ENCODE assay signal across 21 cellular contexts in the genomic region with DNA sequence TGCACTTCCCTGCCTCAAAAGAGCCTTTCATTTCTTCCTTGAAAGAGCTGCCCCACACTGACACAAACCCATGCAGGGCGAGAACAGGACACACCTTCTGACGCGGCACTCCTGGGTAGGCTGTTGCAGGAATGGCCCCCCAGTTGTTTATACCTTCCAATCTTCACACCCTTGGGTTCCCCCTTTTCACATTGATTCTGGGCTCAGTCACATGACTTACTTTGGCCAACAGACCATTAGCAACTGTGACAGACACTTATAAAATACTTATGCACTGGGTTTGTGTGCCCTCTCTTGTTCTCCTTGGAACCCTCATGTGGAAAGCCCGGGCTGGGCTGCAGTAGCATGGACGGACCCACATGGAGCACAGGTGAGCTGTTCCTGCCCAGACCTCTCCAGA.
DNase-seq lines count a peak whose midpoint lies in the region; TF ChIP-seq lines count a peak whose summit lies in the region.
"Had no signal": no experiment of that assay in that cellular context is flagged by ENCODE, and none has a peak within 500 bp of the region (broad histone marks: within the 10 kb centered on the region; RNA-seq: fewer than 3 reads in every experiment).

No MANE protein-coding gene starts in this region.

- H2AK5ac ChIP-seq in mesenchymal stem cell (ENCODE audit: low read length, severe bottlenecking), result no peak overlapping the region

- no peaks in the 10 kb centered on the region for H3K36me3 ChIP-seq in mesenchymal stem cell (ENCODE audit: control insufficient read depth in 1 of 2, insufficient read depth in 2 of 2, low read depth in 1 of 2, low read length in 2 of 2)
- no peaks in the 10 kb centered on the region for H3K36me3 ChIP-seq in endodermal cell (ENCODE audit: control insufficient read depth, insufficient read depth, low read length)
- H3K36me3 ChIP-seq: BE2C, brain microvascular endothelial cell, gastroesophageal sphincter, pancreas, right lobe of liver had no signal

- H3K27ac Mint-ChIP-seq in activated CD4-positive, alpha-beta memory T cell treated with anti-CD3 and anti-CD28 coated beads, Interleukin-2, amount 10 ng/mL, durations not matched to agents 7 days and 5 days, result peak overlapping the region; percentile 94
- no peak overlapping the region for H3K27ac Mint-ChIP-seq in activated CD4-positive, alpha-beta memory T cell treated with anti-CD3 and anti-CD28 coated beads for 36 hours
- peak overlapping the region; percentile 75 for H3K27ac Mint-ChIP-seq in activated T-helper 1 cell treated with anti-CD3 and anti-CD28 coated beads, Interleukin-12 subunit alpha, Interleukin-12 subunit beta, Interleukin-2, Interleukin-4 antibody, amounts not matched to agents 30 ng/mL and 10 ng/mL and 1 ng/mL, durations not matched to agents 14 hours and 24 hours and 36 hours
- no peak overlapping the region for H3K27ac Mint-ChIP-seq in endodermal cell

- H3K4me3 Mint-ChIP-seq in activated CD4-positive, alpha-beta memory T cell treated with anti-CD3 and anti-CD28 coated beads, Interleukin-2, amount 10 ng/mL, durations not matched to agents 7 days and 5 days, result no peak overlapping the region
- H3K4me3 Mint-ChIP-seq in activated CD4-positive, alpha-beta memory T cell treated with anti-CD3 and anti-CD28 coated beads for 36 hours, result no peak overlapping the region
- peak overlapping the region; percentile 13 for H3K4me3 Mint-ChIP-seq in activated T-helper 1 cell treated with anti-CD3 and anti-CD28 coated beads, Interleukin-12 subunit alpha, Interleukin-12 subunit beta, Interleukin-2, Interleukin-4 antibody, amounts not matched to agents 30 ng/mL and 10 ng/mL and 1 ng/mL, durations not matched to agents 14 hours and 24 hours and 36 hours
- H3K4me3 Mint-ChIP-seq in endodermal cell, result no peak overlapping the region
- H3K4me3 Mint-ChIP-seq: H9, nephron progenitor cell had no signal

- no peak overlapping the region for H3K14ac ChIP-seq in mesenchymal stem cell (ENCODE audit: low read length in 2 of 2)

- CTCF ChIA-PET in activated CD4-positive, alpha-beta memory T cell treated with anti-CD3 and anti-CD28 coated beads, Interleukin-2, amount 10 ng/mL, durations not matched to agents 7 days and 5 days (lab: Charles Lee), result interaction anchor here (1.5 to 4.8 kb wide), 2 partner anchors 22 to 46 kb away, joined by 4 to 19 read pairs; no protein-coding TSS in a partner anchor
- CTCF ChIA-PET in activated CD4-positive, alpha-beta memory T cell treated with anti-CD3 and anti-CD28 coated beads for 36 hours (lab: Charles Lee), result interaction anchor here (1.1 to 3.0 kb wide), 4 partner anchors 10 to 46 kb away, joined by 4 to 21 read pairs (median 6); no protein-coding TSS in a partner anchor

- no peak overlapping the region for H4K91ac ChIP-seq in mesenchymal stem cell (ENCODE audit: low read length)

- no peak overlapping the region for H2AFZ ChIP-seq in mesenchymal stem cell (ENCODE audit: low read depth, low read length)

- H3K4me2 ChIP-seq in mesenchymal stem cell (ENCODE audit: low read length, poor library complexity, severe bottlenecking), result no peak overlapping the region

- H2BK15ac ChIP-seq in mesenchymal stem cell (ENCODE audit: low read depth, poor library complexity, severe bottlenecking), result peak overlapping the region; percentile 26

- H3K9me3 Mint-ChIP-seq in activated CD4-positive, alpha-beta memory T cell treated with anti-CD3 and anti-CD28 coated beads, Interleukin-2, amount 10 ng/mL, durations not matched to agents 7 days and 5 days, result no peaks in the 10 kb centered on the region
- no peaks in the 10 kb centered on the region for H3K9me3 Mint-ChIP-seq in activated CD4-positive, alpha-beta memory T cell treated with anti-CD3 and anti-CD28 coated beads for 36 hours
- peaks cover 4% of the 10 kb centered on the region for H3K9me3 Mint-ChIP-seq in activated T-helper 1 cell treated with anti-CD3 and anti-CD28 coated beads, Interleukin-12 subunit alpha, Interleukin-12 subunit beta, Interleukin-2, Interleukin-4 antibody, amounts not matched to agents 30 ng/mL and 10 ng/mL and 1 ng/mL, durations not matched to agents 14 hours and 24 hours and 36 hours
- no peaks in the 10 kb centered on the region for H3K9me3 Mint-ChIP-seq in endodermal cell
- H3K9me3 Mint-ChIP-seq: H9, nephron progenitor cell had no signal

- in situ Hi-C loops in GM13977 (cut with MboI; ENCODE audit: low pct_unique_long_range_greater_than_20kb, low sequenced_read_pairs, unreplicated experiment), result no loop called here

- H2BK12ac ChIP-seq in mesenchymal stem cell (ENCODE audit: low read length in 2 of 2), result peak overlapping the region in 1 of 2 experiments; percentile 28

- intact Hi-C loops in activated CD4-positive, alpha-beta memory T cell treated with anti-CD3 and anti-CD28 coated beads for 36 hours (cut with micrococcal nuclease), result loop anchor here (5.0 kb wide), 3 partner anchors 510 to 865 kb away; no protein-coding TSS in a partner anchor
- intact Hi-C loops in activated T-helper 1 cell treated with anti-CD3 and anti-CD28 coated beads, Interleukin-12 subunit alpha, Interleukin-12 subunit beta, Interleukin-2, Interleukin-4 antibody, amounts not matched to agents 30 ng/mL and 10 ng/mL and 1 ng/mL, durations not matched to agents 14 hours and 24 hours and 36 hours (cut with micrococcal nuclease), result loop anchor here (5.0 kb wide), 6 partner anchors 305 to 850 kb away; partner anchors contain the start of genes SRPK2 and SYPL1
- intact Hi-C loops in posterior vena cava (cut with DNase I), result no loop called here

- POLR2A ChIA-PET in activated CD4-positive, alpha-beta memory T cell treated with anti-CD3 and anti-CD28 coated beads, Interleukin-2, amount 10 ng/mL, durations not matched to agents 7 days and 5 days (lab: Charles Lee), result interaction anchor here (1.3 to 10.3 kb wide), 9 partner anchors 8 to 276 kb away, joined by 3 to 103 read pairs (median 7); partner anchors contain the start of gene RINT1
- POLR2A ChIA-PET in activated CD4-positive, alpha-beta memory T cell treated with anti-CD3 and anti-CD28 coated beads for 36 hours (lab: Charles Lee), result interaction anchor here (1.2 to 2.3 kb wide), 4 partner anchors 9 to 116 kb away, joined by 3 to 11 read pairs (median 4); no protein-coding TSS in a partner anchor

- H3K79me1 ChIP-seq in mesenchymal stem cell (replicated peaks; ENCODE audit: low read length, poor library complexity, severe bottlenecking), result peaks cover 26% of the 10 kb centered on the region

- peaks cover 13% of the 10 kb centered on the region for H3K36me3 Mint-ChIP-seq in activated CD4-positive, alpha-beta memory T cell treated with anti-CD3 and anti-CD28 coated beads, Interleukin-2, amount 10 ng/mL, durations not matched to agents 7 days and 5 days (ENCODE audit: low read depth)
- H3K36me3 Mint-ChIP-seq in activated CD4-positive, alpha-beta memory T cell treated with anti-CD3 and anti-CD28 coated beads for 36 hours, result no peaks in the 10 kb centered on the region
- H3K36me3 Mint-ChIP-seq in activated T-helper 1 cell treated with anti-CD3 and anti-CD28 coated beads, Interleukin-12 subunit alpha, Interleukin-12 subunit beta, Interleukin-2, Interleukin-4 antibody, amounts not matched to agents 30 ng/mL and 10 ng/mL and 1 ng/mL, durations not matched to agents 14 hours and 24 hours and 36 hours (ENCODE audit: low read depth), result peaks cover 8% of the 10 kb centered on the region
- H3K36me3 Mint-ChIP-seq in endodermal cell (ENCODE audit: low read depth), result no peaks in the 10 kb centered on the region

- peak overlapping the region; percentile 86 for H4K8ac ChIP-seq in mesenchymal stem cell (ENCODE audit: low read length)

- H3K27me3 ChIP-seq in mesenchymal stem cell (ENCODE audit: control insufficient read depth in 1 of 2, insufficient read depth in 1 of 2, low read length in 2 of 2) (no peaks in the 10 kb centered on the region), endodermal cell (ENCODE audit: control insufficient read depth, insufficient read depth, low read length, poor library complexity, severe bottlenecking) (no peaks in the 10 kb centered on the region)
- H3K27me3 ChIP-seq: BE2C, brain microvascular endothelial cell, gastroesophageal sphincter, pancreas, right lobe of liver had no signal

- H3K27ac ChIP-seq in mesenchymal stem cell (ENCODE audit: low read length, poor library complexity, severe bottlenecking) (no peak overlapping the region), endodermal cell (ENCODE audit: low read depth, low read length) (no peak overlapping the region)
- H3K27ac ChIP-seq: gastroesophageal sphincter, pancreas, right lobe of liver had no signal

- H3K9me3 ChIP-seq in mesenchymal stem cell (ENCODE audit: control insufficient read depth, low read length) (no peaks in the 10 kb centered on the region), endodermal cell (ENCODE audit: control insufficient read depth, low read length) (no peaks in the 10 kb centered on the region)
- H3K9me3 ChIP-seq: A549, BE2C, gastroesophageal sphincter, pancreas, right lobe of liver had no signal

- H3K4ac ChIP-seq in mesenchymal stem cell (ENCODE audit: low read depth in 1 of 2, low read length in 2 of 2), result peak overlapping the region in 1 of 2 experiments; percentile 35

- H2BK5ac ChIP-seq in mesenchymal stem cell (ENCODE audit: low read depth, low read length, poor library complexity, severe bottlenecking), result no peak overlapping the region

- peak overlapping the region; percentile 22 for H2BK120ac ChIP-seq in mesenchymal stem cell (ENCODE audit: low read depth, low read length)

- WGBS in mesenchymal stem cell, result 97% methylated on average over 5 of the region's 5 CpGs
- WGBS in endodermal cell (ENCODE audit: insufficient coverage in 1 of 2, insufficient read length in 1 of 2), 2 experiments, result 88 to 90% methylated on average over 2 to 5 of the region's 5 CpGs

- no peak overlapping the region for H3K23ac ChIP-seq in mesenchymal stem cell (ENCODE audit: low read length in 2 of 2)

- peak overlapping the region in 1 of 2 experiments; percentile 49 for H3K18ac ChIP-seq in mesenchymal stem cell (ENCODE audit: low read depth in 1 of 2, low read length in 2 of 2)

- TF ChIP-seq CTCF in GM13977 (IDR thresholded peaks at IDR 0.05; ENCODE audit: extremely low read depth, insufficient read depth, missing control alignments), result no peak
- no peak for TF ChIP-seq CTCF in endodermal cell (conservative IDR thresholded peaks at IDR 0.05)

- H3K4me1 ChIP-seq in mesenchymal stem cell (ENCODE audit: control insufficient read depth, insufficient read depth, low read depth, low read length), result peaks cover 28% of the 10 kb centered on the region
- peaks cover 32% of the 10 kb centered on the region for H3K4me1 ChIP-seq in endodermal cell (ENCODE audit: control insufficient read depth, insufficient read depth, low read length)
- H3K4me1 ChIP-seq: BE2C, pancreas had no signal

- no peak overlapping the region for H3K4me3 ChIP-seq in mesenchymal stem cell (ENCODE audit: insufficient read depth in 1 of 2, low read depth in 1 of 2, low read length in 2 of 2)
- no peak overlapping the region for H3K4me3 ChIP-seq in endodermal cell (ENCODE audit: low read length)
- H3K4me3 ChIP-seq: A549, gastroesophageal sphincter, pancreas, right lobe of liver had no signal

- H3K9ac ChIP-seq in mesenchymal stem cell (ENCODE audit: low read length) (no peak overlapping the region), endodermal cell (ENCODE audit: extremely low read depth, low read length, poor library complexity, severe bottlenecking) (no peak overlapping the region)

- DNase-seq in activated CD4-positive, alpha-beta memory T cell treated with anti-CD3 and anti-CD28 coated beads, Interleukin-2, amount 10 ng/mL, durations not matched to agents 7 days and 5 days, result no peak
- no peak for DNase-seq in activated CD4-positive, alpha-beta memory T cell treated with anti-CD3 and anti-CD28 coated beads for 36 hours
- DNase-seq in GM13977 (ENCODE audit: low spot score) (peak; percentile 14), mesenchymal stem cell (no peak), endodermal cell (no peak), posterior vena cava (ENCODE audit: low spot score) (no peak), EL (no peak)
- no peak for DNase-seq in activated T-helper 1 cell treated with anti-CD3 and anti-CD28 coated beads, Interleukin-12 subunit alpha, Interleukin-12 subunit beta, Interleukin-2, Interleukin-4 antibody, amounts not matched to agents 30 ng/mL and 10 ng/mL and 1 ng/mL, durations not matched to agents 14 hours and 24 hours and 36 hours (ENCODE audit: low spot score)
- DNase-seq: activated CD4-positive, CD25-positive, alpha-beta regulatory T cell treated with anti-CD3 and anti-CD28 coated beads, Interleukin-2, amount 50 U/mL, for 72 hours; BE2C; brain microvascular endothelial cell; H9; KG1; left ventricle myocardium superior; NCI-H1694; NCI-H69; nephron progenitor cell; pancreas; right lobe of liver had no signal

- H3K27me3 Mint-ChIP-seq in activated CD4-positive, alpha-beta memory T cell treated with anti-CD3 and anti-CD28 coated beads, Interleukin-2, amount 10 ng/mL, durations not matched to agents 7 days and 5 days, result no peaks in the 10 kb centered on the region
- H3K27me3 Mint-ChIP-seq in activated CD4-positive, alpha-beta memory T cell treated with anti-CD3 and anti-CD28 coated beads for 36 hours, result no peaks in the 10 kb centered on the region
- H3K27me3 Mint-ChIP-seq in activated T-helper 1 cell treated with anti-CD3 and anti-CD28 coated beads, Interleukin-12 subunit alpha, Interleukin-12 subunit beta, Interleukin-2, Interleukin-4 antibody, amounts not matched to agents 30 ng/mL and 10 ng/mL and 1 ng/mL, durations not matched to agents 14 hours and 24 hours and 36 hours (ENCODE audit: insufficient read depth), result no peaks in the 10 kb centered on the region
- no peaks in the 10 kb centered on the region for H3K27me3 Mint-ChIP-seq in endodermal cell (ENCODE audit: insufficient read depth)

- peaks cover 73% of the 10 kb centered on the region for H3K4me1 Mint-ChIP-seq in activated CD4-positive, alpha-beta memory T cell treated with anti-CD3 and anti-CD28 coated beads, Interleukin-2, amount 10 ng/mL, durations not matched to agents 7 days and 5 days
- peaks cover 60% of the 10 kb centered on the region for H3K4me1 Mint-ChIP-seq in activated CD4-positive, alpha-beta memory T cell treated with anti-CD3 and anti-CD28 coated beads for 36 hours (ENCODE audit: low read depth)
- peaks cover 82% of the 10 kb centered on the region for H3K4me1 Mint-ChIP-seq in activated T-helper 1 cell treated with anti-CD3 and anti-CD28 coated beads, Interleukin-12 subunit alpha, Interleukin-12 subunit beta, Interleukin-2, Interleukin-4 antibody, amounts not matched to agents 30 ng/mL and 10 ng/mL and 1 ng/mL, durations not matched to agents 14 hours and 24 hours and 36 hours (ENCODE audit: low read depth)
- H3K4me1 Mint-ChIP-seq in endodermal cell, result peaks cover 51% of the 10 kb centered on the region

Comparison
In these comparisons a context has a peak if more than half of its experiments do, and no peak if none do; other contexts are left out.
1. H3K27ac Mint-ChIP-seq: peak in activated CD4-positive, alpha-beta memory T cell treated with anti-CD3 and anti-CD28 coated beads, Interleukin-2, amount 10 ng/mL, durations not matched to agents 7 days and 5 days (single experiment) and activated T-helper 1 cell treated with anti-CD3 and anti-CD28 coated beads, Interleukin-12 subunit alpha, Interleukin-12 subunit beta, Interleukin-2, Interleukin-4 antibody, amounts not matched to agents 30 ng/mL and 10 ng/mL and 1 ng/mL, durations not matched to agents 14 hours and 24 hours and 36 hours (single experiment); none in activated CD4-positive, alpha-beta memory T cell treated with anti-CD3 and anti-CD28 coated beads for 36 hours (single experiment) and endodermal cell (single experiment).
2. intact Hi-C loops: an anchor here in activated CD4-positive, alpha-beta memory T cell treated with anti-CD3 and anti-CD28 coated beads for 36 hours (5.0 kb wide) and activated T-helper 1 cell treated with anti-CD3 and anti-CD28 coated beads, Interleukin-12 subunit alpha, Interleukin-12 subunit beta, Interleukin-2, Interleukin-4 antibody, amounts not matched to agents 30 ng/mL and 10 ng/mL and 1 ng/mL, durations not matched to agents 14 hours and 24 hours and 36 hours (5.0 kb wide); none called in posterior vena cava.